In genomic region chr7:44985033-44985695, GRCh38 we compare ENCODE assay signal across 2 cellular contexts.
TF ChIP-seq lines count a peak whose summit lies in the region.

No MANE protein-coding gene starts in this region.

TF ChIP-seq in A549, 52 proteins besides CTCF, POLR2A, EP300 and RAD21 (continued from another document):
- TF ChIP-seq ZSCAN20 (CRISPR knock-in tag; IDR thresholded peaks at IDR 0.05) (no peak), ZNF302 (CRISPR knock-in tag; IDR thresholded peaks at IDR 0.05) (no peak), ESRRA (IDR thresholded peaks at IDR 0.05; ENCODE audit: borderline replicate concordance, low read length) (no peak), HOXB5 (CRISPR knock-in tag; IDR thresholded peaks at IDR 0.05) (no peak), CBX8 (IDR thresholded peaks at IDR 0.05) (no peak), JUNB (IDR thresholded peaks at IDR 0.05) (no peak), KDM1A (IDR thresholded peaks at IDR 0.05; ENCODE audit: low read depth) (no peak)

TF ChIP-seq in GM12878, 131 proteins besides CTCF, POLR2A, EP300 and RAD21:
- 0 out of 3 replicates have a peak, but pooled peaks have one; percentile 11 for TF ChIP-seq POU2F2 (IDR thresholded peaks at IDR 0.05; ENCODE audit: borderline replicate concordance, low read depth, low read length)
- peak; percentile 64; the same call in 1 of the 2 replicates for TF ChIP-seq WRNIP1 (IDR thresholded peaks at IDR 0.05; ENCODE audit: borderline replicate concordance, low read depth, low read length)
- TF ChIP-seq CBX5 (IDR thresholded peaks at IDR 0.05; ENCODE audit: low read depth), result no peak
- no peak for TF ChIP-seq ZNF217 (IDR thresholded peaks at IDR 0.05)
- peak; percentile 13; the same call in 1 of the 2 replicates for TF ChIP-seq SPI1 (IDR thresholded peaks at IDR 0.05; ENCODE audit: borderline replicate concordance, insufficient read depth, low read depth, low read length)
TF ChIP-seq in GM12878: peak in this region for 3.
